In the genomic region with DNA sequence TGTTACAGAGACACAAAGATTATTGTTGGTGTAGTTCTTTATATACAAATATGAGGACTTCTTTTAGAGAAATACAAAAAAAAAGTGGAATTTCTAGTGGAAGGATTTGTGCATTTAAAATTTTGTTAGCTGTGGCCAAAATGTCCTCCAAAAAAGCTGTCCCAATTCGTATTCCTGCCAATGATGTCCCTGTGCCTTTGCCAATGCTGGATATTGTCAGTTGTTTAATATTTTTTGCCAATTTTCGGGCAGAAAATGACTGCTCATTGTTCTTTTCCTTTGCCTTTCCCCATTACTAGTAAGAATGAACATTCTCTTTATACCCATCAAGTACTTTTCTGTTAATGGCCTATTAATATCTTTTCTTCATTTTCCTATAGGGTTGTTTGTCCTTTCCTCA, we compare ENCODE assay signal across 22 cellular contexts.
A peak's percentile ranks its signal among the peaks of the same experiment; 100 is the strongest.
DNase-seq lines count a peak whose midpoint lies in the region; ATAC-seq and TF ChIP-seq lines count a peak whose summit lies in the region.
"Had no signal": no experiment of that assay in that cellular context is flagged by ENCODE, and none has a peak within 500 bp of the region (broad histone marks: within the 10 kb centered on the region; RNA-seq: fewer than 3 reads in every experiment).

No MANE protein-coding gene starts in this region.

- peak overlapping the region in 1 of 2 experiments; percentile 46; a peak in 3 of 4 replicates for H4K8ac ChIP-seq in IMR-90 (ENCODE audit: low read depth in 2 of 2, low read length in 2 of 2)

- H3K23ac ChIP-seq in IMR-90 (ENCODE audit: low read depth, low read length), result no peak overlapping the region

- no peaks in the 10 kb centered on the region for H3K4me1 Mint-ChIP-seq in naive thymus-derived CD8-positive, alpha-beta T cell

- no peak overlapping the region for H3K4me3 Mint-ChIP-seq in naive thymus-derived CD8-positive, alpha-beta T cell
- H3K4me3 Mint-ChIP-seq: activated naive CD4-positive, alpha-beta T cell treated with anti-CD3 and anti-CD28 coated beads for 36 hours; natural killer cell treated with Interleukin-12 subunit alpha and Interleukin-12 subunit beta and Interleukin-15 and Interleukin-18, amount 100 ng/mL, for 72 hours; stimulated activated naive CD8-positive, alpha-beta T cell treated with anti-CD3 and anti-CD28 coated beads, Interleukin-15, Interleukin-2, amounts not matched to agents 100 ng/mL and 50 ng/mL, for 24 hours had no signal

- H3K4ac ChIP-seq in IMR-90 (ENCODE audit: low read depth, low read length), result no peak overlapping the region; the same call in 1 of the 2 replicates

- no peak overlapping the region for H2BK20ac ChIP-seq in IMR-90 (ENCODE audit: low read depth, low read length)

- H2BK15ac ChIP-seq in IMR-90 (ENCODE audit: low read depth, low read length), result peak overlapping the region; percentile 64; the same call in 1 of the 3 replicates

- no peak for TF ChIP-seq RAD21 in IMR-90 (IDR thresholded peaks at IDR 0.05; ENCODE audit: low read length)

- ATAC-seq in IMR-90 (ENCODE audit: low read depth), result no peak
- no peak for ATAC-seq in naive thymus-derived CD8-positive, alpha-beta T cell
- ATAC-seq: left colon; natural killer cell treated with Interleukin-12 subunit alpha and Interleukin-12 subunit beta and Interleukin-15 and Interleukin-18, amount 100 ng/mL, for 72 hours; upper lobe of right lung had no signal

- no peaks in the 10 kb centered on the region for H3K79me1 ChIP-seq in IMR-90 (ENCODE audit: low read depth in 1 of 2, low read length in 2 of 2)

- dilution Hi-C loops in IMR-90 (cut with HindIII; ENCODE audit: low sequenced_read_pairs, unreplicated experiment), result no loop called here

- peaks cover 0 to 4% (median 0%) of the 10 kb centered on the region in 5 donors for H3K27me3 Mint-ChIP-seq in naive thymus-derived CD8-positive, alpha-beta T cell
- H3K27me3 Mint-ChIP-seq: natural killer cell treated with Interleukin-12 subunit alpha and Interleukin-12 subunit beta and Interleukin-15 and Interleukin-18, amount 100 ng/mL, for 72 hours; stimulated activated naive CD8-positive, alpha-beta T cell treated with anti-CD3 and anti-CD28 coated beads, Interleukin-15, Interleukin-2, amounts not matched to agents 100 ng/mL and 50 ng/mL, for 24 hours had no signal

- H3K4me3 ChIP-seq in ACC112 (ENCODE audit: low read depth, low read length) (no peak overlapping the region), IMR-90 (ENCODE audit: insufficient read depth, low read depth, low read length) (no peak overlapping the region), stomach (no peak overlapping the region)
- H3K4me3 ChIP-seq: cardiac muscle cell, right lobe of liver, upper lobe of right lung had no signal

- peak overlapping the region; percentile 40 for H2BK5ac ChIP-seq in IMR-90 (ENCODE audit: low read depth, low read length, poor library complexity, severe bottlenecking)

- H3K27ac Mint-ChIP-seq in naive thymus-derived CD8-positive, alpha-beta T cell, result no peak overlapping the region
- H3K27ac Mint-ChIP-seq: activated naive CD4-positive, alpha-beta T cell treated with anti-CD3 and anti-CD28 coated beads for 36 hours; natural killer cell treated with Interleukin-12 subunit alpha and Interleukin-12 subunit beta and Interleukin-15 and Interleukin-18, amount 100 ng/mL, for 72 hours; stimulated activated naive CD8-positive, alpha-beta T cell treated with anti-CD3 and anti-CD28 coated beads, Interleukin-15, Interleukin-2, amounts not matched to agents 100 ng/mL and 50 ng/mL, for 24 hours had no signal

- H3K9me3 Mint-ChIP-seq in naive thymus-derived CD8-positive, alpha-beta T cell, result peaks cover 0 to 4% (median 0%) of the 10 kb centered on the region in 9 donors
- H3K9me3 Mint-ChIP-seq: activated naive CD4-positive, alpha-beta T cell treated with anti-CD3 and anti-CD28 coated beads for 36 hours; natural killer cell treated with Interleukin-12 subunit alpha and Interleukin-12 subunit beta and Interleukin-15 and Interleukin-18, amount 100 ng/mL, for 72 hours; stimulated activated naive CD8-positive, alpha-beta T cell treated with anti-CD3 and anti-CD28 coated beads, Interleukin-15, Interleukin-2, amounts not matched to agents 100 ng/mL and 50 ng/mL, for 24 hours had no signal

- peak overlapping the region; percentile 66 for H3K18ac ChIP-seq in IMR-90 (ENCODE audit: low read depth, low read length)

- peaks cover 0 to 13% (median 4%) of the 10 kb centered on the region in 3 donors for H3K36me3 Mint-ChIP-seq in naive thymus-derived CD8-positive, alpha-beta T cell
- H3K36me3 Mint-ChIP-seq: natural killer cell treated with Interleukin-12 subunit alpha and Interleukin-12 subunit beta and Interleukin-15 and Interleukin-18, amount 100 ng/mL, for 72 hours had no signal

- no peak overlapping the region for H3K9ac ChIP-seq in IMR-90 (ENCODE audit: low read depth, low read length)
- H3K9ac ChIP-seq: KMS-11 had no signal

- CTCF ChIA-PET in IMR-90 (lab: Yijun Ruan, JAX), result interaction anchor here (1.1 to 1.6 kb wide), 2 partner anchors 34 to 54 kb away, joined by 5 to 6 read pairs; no protein-coding TSS in a partner anchor

- H3K27me3 ChIP-seq in ACC112 (ENCODE audit: insufficient read depth, low read length) (no peaks in the 10 kb centered on the region), IMR-90 (ENCODE audit: control insufficient read depth, insufficient read depth, low read length) (no peaks in the 10 kb centered on the region), stomach (no peaks in the 10 kb centered on the region)
- H3K27me3 ChIP-seq: cardiac muscle cell, right lobe of liver, upper lobe of right lung had no signal

- in situ Hi-C loops in IMR-90 (cut with MboI; ENCODE audit: low sequenced_read_pairs), result loop anchor here (5.0 to 10.0 kb wide), 3 partner anchors 552 to 920 kb away; a partner anchor contains a TSS

- peak overlapping the region; percentile 83 for H3K27ac ChIP-seq in ACC112 (ENCODE audit: low read depth, low read length)
- H3K27ac ChIP-seq in IMR-90 (ENCODE audit: insufficient read depth, low read length), result peak overlapping the region; percentile 60; the same call in 1 of the 2 replicates
- peak overlapping the region in 4 of 5 donors; percentile 34 to 77 (median 74) for H3K27ac ChIP-seq in stomach
- H3K27ac ChIP-seq: C4-2B, cardiac muscle cell, KMS-11, right lobe of liver, RWPE1 had no signal

- H2BK120ac ChIP-seq in IMR-90 (ENCODE audit: low read depth, low read length), result peak overlapping the region; percentile 44

- H4K5ac ChIP-seq in IMR-90 (ENCODE audit: low read depth, low read length), result peak overlapping the region; percentile 67; the same call in 1 of the 2 replicates

- TF ChIP-seq CTCF in IMR-90 (conservative IDR thresholded peaks at IDR 0.05; ENCODE audit: low read depth, low read length) (no peak), stomach (IDR thresholded peaks at IDR 0.05) (no peak)

- H3K56ac ChIP-seq in IMR-90 (ENCODE audit: extremely low read depth, insufficient read depth, low read length), result no peak overlapping the region

- H2AK9ac ChIP-seq in IMR-90 (replicated peaks; ENCODE audit: low read depth, low read length, poor library complexity), result no peak overlapping the region

- 0 out of 2 replicates have a peak overlapping the region, but pooled peaks have one; percentile 57 for H3K14ac ChIP-seq in IMR-90 (replicated peaks; ENCODE audit: low read depth, low read length)

- H3K9me3 ChIP-seq in IMR-90 (ENCODE audit: control insufficient read depth, insufficient read depth, low read length) (no peaks in the 10 kb centered on the region), stomach (no peaks in the 10 kb centered on the region)
- H3K9me3 ChIP-seq: right lobe of liver, upper lobe of right lung had no signal

- H2AK5ac ChIP-seq in IMR-90 (ENCODE audit: low read depth, low read length), result 0 out of 2 replicates have a peak overlapping the region, but pooled peaks have one; percentile 85

- no peaks in the 10 kb centered on the region for H3K79me2 ChIP-seq in ACC112 (ENCODE audit: control insufficient read depth, insufficient read depth, low read length, unreplicated experiment)

- no peak for TF ChIP-seq EP300 in stomach (IDR thresholded peaks at IDR 0.05)

- no TSS peak for BruUV-seq in IMR-90 (replicated peaks; lab: Mats Ljungman, UMichigan)

- DNase-seq in IMR-90 (no peak), medulla oblongata (ENCODE audit: extremely low spot score) (peak; percentile 46), stomach (no peak), NCI-H2107 (lab: John Stamatoyannopoulos, UW) (no peak), LoVo (ENCODE audit: low spot score) (no peak)
- no peak for DNase-seq in naive thymus-derived CD8-positive, alpha-beta T cell
- DNase-seq: activated CD4-positive, alpha-beta T cell treated with anti-CD3 and anti-CD28 coated beads, Interleukin-2, amount 50 U/mL, for 1 hour; activated naive CD4-positive, alpha-beta T cell treated with anti-CD3 and anti-CD28 coated beads for 36 hours; left colon; NCI-H187; NCI-H2227 treated with DMSO at 0.1 percent for 48 hours; right lobe of liver; stimulated activated CD4-positive, alpha-beta T cell treated with anti-CD3 and anti-CD28 coated beads, Interleukin-15, amount 100 ng/mL, for 24 hours; T-helper 9 cell; upper lobe of right lung had no signal

- H3K4me2 ChIP-seq in IMR-90 (ENCODE audit: low read depth, low read length), result no peak overlapping the region
- H3K4me2 ChIP-seq: KMS-11 had no signal

- H3K9me1 ChIP-seq in IMR-90 (ENCODE audit: insufficient read depth, low read length), result peaks cover 18% of the 10 kb centered on the region

- 60% methylated on average over 1 of the region's 2 CpGs; no CpG with 5 or more reads in 1 of the 2 experiments for WGBS in IMR-90 (ENCODE audit: extremely low coverage in 2 of 2, insufficient read length in 1 of 2), 2 experiments
- WGBS in stomach, 5 donors, result 54 to 80% (median 71%) methylated on average over 2 of the region's 2 CpGs

- H3K36me3 ChIP-seq in ACC112 (ENCODE audit: insufficient read depth, low read length), result no peaks in the 10 kb centered on the region
- H3K36me3 ChIP-seq in IMR-90 (ENCODE audit: control insufficient read depth, insufficient read depth, low read length), result no peaks in the 10 kb centered on the region
- no peaks in the 10 kb centered on the region for H3K36me3 ChIP-seq in stomach
- H3K36me3 ChIP-seq: cardiac muscle cell, right lobe of liver, upper lobe of right lung had no signal

- POLR2A ChIA-PET in IMR-90 (lab: Charles Lee; ENCODE audit: unreplicated experiment), result no interaction called here
- POLR2A ChIA-PET in naive thymus-derived CD8-positive, alpha-beta T cell (lab: Charles Lee), result no interaction called here

- TF ChIP-seq POLR2A in IMR-90 (IDR thresholded peaks at IDR 0.05; ENCODE audit: low read depth, low read length), result no peak
- TF ChIP-seq POLR2A in stomach (IDR thresholded peaks at IDR 0.05), result no peak

- H2AFZ ChIP-seq in ACC112 (ENCODE audit: low read length, unreplicated experiment) (peak overlapping the region; percentile 48), IMR-90 (replicated peaks; ENCODE audit: low read length, poor library complexity) (no peak overlapping the region)

- H3K4me1 ChIP-seq in ACC112 (ENCODE audit: control insufficient read depth, insufficient read depth, low read length, unreplicated experiment), result peaks cover 61% of the 10 kb centered on the region
- H3K4me1 ChIP-seq in IMR-90 (ENCODE audit: control insufficient read depth, insufficient read depth, low read length), result peaks cover 41% of the 10 kb centered on the region
- peaks cover 19 to 56% (median 45%) of the 10 kb centered on the region in 4 donors for H3K4me1 ChIP-seq in stomach
- H3K4me1 ChIP-seq: right lobe of liver had no signal

- H4K91ac ChIP-seq in IMR-90 (ENCODE audit: insufficient read depth, low read depth, low read length), result peak overlapping the region; percentile 64; the same call in 1 of the 2 replicates

- no peaks in the 10 kb centered on the region for H4K20me1 ChIP-seq in IMR-90 (ENCODE audit: insufficient read depth, low read length)

- intact Hi-C loops in IMR-90 (cut with micrococcal nuclease) (loop anchor here (5.0 kb wide), 2 partner anchors 327 to 552 kb away; no protein-coding TSS in a partner anchor), stomach (cut with DNase I; ENCODE audit: low total_unique reads) (loop anchor here (5.0 kb wide), 1 partner anchor 967 kb away; no protein-coding TSS in a partner anchor)
